ENCODE assay signal across 8 cellular contexts in genomic region chr17:81471804-81472456, GRCh38. TPM values are rescaled to one million over a fixed set of nuclear protein-coding genes. Genes with fewer than 3 reads are reported as not detected.
A peak's percentile ranks its signal among the peaks of the same experiment; 100 is the strongest.
DNase-seq lines count a peak whose midpoint lies in the region; ATAC-seq and TF ChIP-seq lines count a peak whose summit lies in the region.

No MANE protein-coding gene starts in this region.

- H3K4me3 ChIP-seq in HFF-Myc (replicated peaks; ENCODE audit: low read depth, low read length): peak overlapping the region; percentile 27

- peak overlapping the region; percentile 74 for H3K27ac ChIP-seq in temporal lobe (ENCODE audit: low read depth, low read length)

- DNase-seq in AG08395 (ENCODE audit: low spot score) (peak; percentile 100), HFF-Myc (ENCODE audit: extremely low read depth, low read depth) (peak; percentile 89), amniotic epithelial cell (ENCODE audit: low read depth) (peak; percentile 86), inferior parietal cortex (ENCODE audit: extremely low spot score) (peak; percentile 76), NOMO-1 treated with dmso at 0.1 percent for 144 hours (lab: John Stamatoyannopoulos, UW; ENCODE audit: unreplicated experiment) (no peak)

- TF ChIP-seq CTCF in HFF-Myc (IDR thresholded peaks at IDR 0.05; ENCODE audit: low read depth, low read length, missing control alignments): peak; percentile 50

- ATAC-seq in GM18907 (IDR thresholded peaks at IDR 0.05; ENCODE audit: unreplicated experiment): no peak
- ATAC-seq in HG02840 (IDR thresholded peaks at IDR 0.05; ENCODE audit: low FRiP score, unreplicated experiment): no peak

RNA-seq across cellular contexts. Expression of gene ACTG1, which starts 40.7 kb away (rescaled TPM):
- 2,532 TPM for total RNA-seq in temporal lobe

RNA-seq across cellular contexts. Expression of gene FSCN2, which starts 56.2 kb away (rescaled TPM):
- total RNA-seq in temporal lobe: 3.4 TPM
